Comparison of ENCODE assay signal across 33 cellular contexts in the genomic region with DNA sequence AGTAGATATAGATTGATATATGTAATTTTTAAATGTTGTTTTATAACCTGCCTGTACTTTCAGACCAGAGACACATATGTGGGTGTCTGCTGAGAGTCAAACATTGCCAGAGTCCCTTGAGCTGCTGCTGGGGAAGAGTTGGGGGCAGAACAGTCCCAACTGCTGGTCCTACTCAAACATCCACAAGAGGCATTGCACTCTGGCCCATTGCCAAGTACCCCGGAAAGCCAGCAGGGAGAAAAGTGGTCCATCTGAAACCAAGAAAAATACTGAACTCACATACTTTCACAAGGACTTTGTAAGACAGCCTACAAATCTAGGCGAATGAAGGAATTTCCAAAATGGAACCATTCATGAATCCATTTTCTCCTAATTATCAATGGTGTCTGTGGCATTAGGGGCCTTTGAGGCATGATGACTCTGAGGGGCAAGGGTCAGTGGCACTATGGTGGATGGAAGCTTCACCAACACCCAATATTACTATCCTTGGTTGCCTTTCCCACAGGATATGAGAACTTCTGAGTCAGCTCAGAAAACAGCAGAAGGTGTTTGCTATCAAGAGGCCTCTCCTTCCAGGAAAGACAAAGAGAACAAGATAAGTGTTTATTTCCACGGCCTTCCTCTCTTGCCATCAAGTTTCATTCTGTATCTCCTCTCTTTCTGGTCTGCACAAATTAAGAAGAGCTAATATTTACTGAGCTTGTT. TPM values are rescaled to one million over a fixed set of nuclear protein-coding genes. Genes with fewer than 3 reads are reported as not detected.
"Had no signal": no experiment of that assay in that cellular context is flagged by ENCODE, and none has a peak within 500 bp of the region (broad histone marks: within the 10 kb centered on the region; RNA-seq: fewer than 3 reads in every experiment).

No MANE protein-coding gene starts in this region.

- H3K36me3 ChIP-seq: ascending aorta, cardiac muscle cell, colonic mucosa, pancreas, prostate gland, sigmoid colon, stomach, thyroid gland, upper lobe of left lung had no signal

- DNase-seq: activated B cell treated with CpG ODN at 0.5 μM for 24 hours; activated CD4-positive, alpha-beta T cell treated with anti-CD3 and anti-CD28 coated beads for 36 hours; activated CD8-positive, alpha-beta memory T cell treated with anti-CD3 and anti-CD28 coated beads, Interleukin-2, amount 50 U/mL, for 4 hours; activated gamma-delta T cell; activated naive CD4-positive, alpha-beta T cell treated with anti-CD3 and anti-CD28 coated beads, Interleukin-2, amount 10 ng/mL, durations not matched to agents 7 days and 5 days; activated naive CD8-positive, alpha-beta T cell treated with anti-CD3 and anti-CD28 coated beads, Interleukin-2, amount 10 ng/mL, durations not matched to agents 7 days and 5 days; activated T-cell treated with anti-CD3 and anti-CD28 coated beads, Interleukin-2, amount 50 U/mL, for 24 hours; cerebellar nuclear complex; colonic mucosa; dorsolateral prefrontal cortex; effector memory CD4-positive, alpha-beta T cell; glutamatergic neuron; left cardiac atrium; naive thymus-derived CD4-positive, alpha-beta T cell; nucleus accumbens; pancreas; retina; sigmoid colon; small intestine; stimulated activated CD4-positive, alpha-beta T cell treated with anti-CD3 and anti-CD28 coated beads, Interleukin-4, amount 100 ng/mL, for 24 hours; stomach; T-helper 17 cell; T1000; thyroid gland; upper lobe of left lung had no signal

- H3K4me1 Mint-ChIP-seq: stimulated activated effector memory CD8-positive, alpha-beta T cell treated with anti-CD3 and anti-CD28 coated beads, Interleukin-12 subunit alpha, Interleukin-12 subunit beta, amount 100 ng/mL, for 72 hours had no signal

- H3K4me3 ChIP-seq: ascending aorta, cardiac muscle cell, colonic mucosa, dorsolateral prefrontal cortex, pancreas, prostate gland, sigmoid colon, stomach, thyroid gland, upper lobe of left lung had no signal

- H3K9me3 ChIP-seq: ascending aorta, colonic mucosa, pancreas, prostate gland, sigmoid colon, thyroid gland, upper lobe of left lung had no signal

- ATAC-seq: activated CD4-positive, alpha-beta T cell treated with anti-CD3 and anti-CD28 coated beads for 36 hours; left cardiac atrium; naive thymus-derived CD4-positive, alpha-beta T cell; pancreas; stimulated activated effector memory CD8-positive, alpha-beta T cell treated with anti-CD3 and anti-CD28 coated beads, Interleukin-12 subunit alpha, Interleukin-12 subunit beta, amount 100 ng/mL, for 72 hours; T-helper 17 cell had no signal

- H3K4me3 Mint-ChIP-seq: activated B cell treated with CpG ODN at 0.5 μM for 24 hours; activated CD4-positive, alpha-beta T cell treated with anti-CD3 and anti-CD28 coated beads for 36 hours; activated naive CD4-positive, alpha-beta T cell treated with anti-CD3 and anti-CD28 coated beads, Interleukin-2, amount 10 ng/mL, durations not matched to agents 7 days and 5 days; activated naive CD8-positive, alpha-beta T cell treated with anti-CD3 and anti-CD28 coated beads, Interleukin-2, amount 10 ng/mL, durations not matched to agents 7 days and 5 days; activated T-cell treated with anti-CD3 and anti-CD28 coated beads, Interleukin-2, amount 50 U/mL, for 24 hours; brain; mesothelial cell of epicardium; naive thymus-derived CD4-positive, alpha-beta T cell; neural crest cell; stimulated activated effector memory CD8-positive, alpha-beta T cell treated with anti-CD3 and anti-CD28 coated beads, Interleukin-12 subunit alpha, Interleukin-12 subunit beta, amount 100 ng/mL, for 72 hours; T-helper 17 cell had no signal

- H3K27ac Mint-ChIP-seq: activated B cell treated with CpG ODN at 0.5 μM for 24 hours; activated CD4-positive, alpha-beta T cell treated with anti-CD3 and anti-CD28 coated beads for 36 hours; activated naive CD4-positive, alpha-beta T cell treated with anti-CD3 and anti-CD28 coated beads, Interleukin-2, amount 10 ng/mL, durations not matched to agents 7 days and 5 days; activated naive CD8-positive, alpha-beta T cell treated with anti-CD3 and anti-CD28 coated beads, Interleukin-2, amount 10 ng/mL, durations not matched to agents 7 days and 5 days; activated T-cell treated with anti-CD3 and anti-CD28 coated beads, Interleukin-2, amount 50 U/mL, for 24 hours; brain; mesothelial cell of epicardium; naive thymus-derived CD4-positive, alpha-beta T cell; stimulated activated effector memory CD8-positive, alpha-beta T cell treated with anti-CD3 and anti-CD28 coated beads, Interleukin-12 subunit alpha, Interleukin-12 subunit beta, amount 100 ng/mL, for 72 hours; T-helper 17 cell had no signal

- H3K4me1 ChIP-seq: colonic mucosa, prostate gland had no signal

- H3K9me3 Mint-ChIP-seq: activated naive CD4-positive, alpha-beta T cell treated with anti-CD3 and anti-CD28 coated beads, Interleukin-2, amount 10 ng/mL, durations not matched to agents 7 days and 5 days; mesothelial cell of epicardium; neural crest cell had no signal

- H3K27ac ChIP-seq: ascending aorta, cardiac muscle cell, colonic mucosa, dorsolateral prefrontal cortex, pancreas, prostate gland, sigmoid colon, stomach, thyroid gland, upper lobe of left lung had no signal

RNA-seq across cellular contexts. Expression of gene TBX15, which starts 7.3 kb away (rescaled TPM):
- total RNA-seq: activated CD4-positive, alpha-beta T cell treated with anti-CD3 and anti-CD28 coated beads for 36 hours; activated naive CD8-positive, alpha-beta T cell treated with anti-CD3 and anti-CD28 coated beads, Interleukin-2, amount 10 ng/mL, durations not matched to agents 7 days and 5 days; cardiac muscle cell; epithelial cell of proximal tubule; mesothelial cell of epicardium; naive thymus-derived CD4-positive, alpha-beta T cell; T-helper 17 cell had no signal
